In the genomic region with DNA sequence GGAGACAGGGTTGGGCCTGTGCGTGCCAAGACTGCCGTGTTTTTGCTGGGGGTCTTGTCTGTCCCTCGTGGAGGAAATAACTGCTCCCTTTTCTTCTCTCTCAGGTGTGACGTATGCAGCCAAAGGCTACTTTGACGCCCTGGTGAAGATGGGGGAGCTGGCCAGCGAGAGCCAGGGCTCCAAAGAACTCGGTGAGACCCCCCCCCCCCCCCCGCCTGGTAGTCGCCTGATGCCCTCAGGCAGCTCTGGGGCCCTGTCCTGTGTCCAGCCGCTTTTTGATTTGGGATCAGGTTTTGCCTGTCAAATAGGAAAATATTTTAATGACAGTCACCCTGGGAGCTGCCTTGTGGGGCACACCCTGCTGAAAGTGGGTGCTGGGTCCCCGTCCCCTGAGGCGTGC, we compare ENCODE assay signal across 1 cellular context.
TF ChIP-seq lines count a peak whose summit lies in the region.

No MANE protein-coding gene starts in this region.

TF ChIP-seq in SK-N-SH treated with all-trans-retinoic acid at 6 μM for 48 hours, 23 proteins besides CTCF, POLR2A, EP300 and RAD21 (continued from another document):
- TF ChIP-seq TSHZ2 (CRISPR knock-in tag; IDR thresholded peaks at IDR 0.05) (no peak), PPARA (CRISPR knock-in tag; IDR thresholded peaks at IDR 0.05; ENCODE audit: borderline replicate concordance) (no peak), ISL1 (CRISPR knock-in tag; IDR thresholded peaks at IDR 0.05) (no peak), ESRRG (CRISPR knock-in tag; IDR thresholded peaks at IDR 0.05) (no peak), ZNF70 (CRISPR knock-in tag; IDR thresholded peaks at IDR 0.05) (no peak), ARNTL (CRISPR knock-in tag; IDR thresholded peaks at IDR 0.05; ENCODE audit: borderline replicate concordance, low read depth) (no peak), CSRNP3 (CRISPR knock-in tag; IDR thresholded peaks at IDR 0.05) (no peak)
